Comparison of ENCODE assay signal across 8 cellular contexts in the genomic region with DNA sequence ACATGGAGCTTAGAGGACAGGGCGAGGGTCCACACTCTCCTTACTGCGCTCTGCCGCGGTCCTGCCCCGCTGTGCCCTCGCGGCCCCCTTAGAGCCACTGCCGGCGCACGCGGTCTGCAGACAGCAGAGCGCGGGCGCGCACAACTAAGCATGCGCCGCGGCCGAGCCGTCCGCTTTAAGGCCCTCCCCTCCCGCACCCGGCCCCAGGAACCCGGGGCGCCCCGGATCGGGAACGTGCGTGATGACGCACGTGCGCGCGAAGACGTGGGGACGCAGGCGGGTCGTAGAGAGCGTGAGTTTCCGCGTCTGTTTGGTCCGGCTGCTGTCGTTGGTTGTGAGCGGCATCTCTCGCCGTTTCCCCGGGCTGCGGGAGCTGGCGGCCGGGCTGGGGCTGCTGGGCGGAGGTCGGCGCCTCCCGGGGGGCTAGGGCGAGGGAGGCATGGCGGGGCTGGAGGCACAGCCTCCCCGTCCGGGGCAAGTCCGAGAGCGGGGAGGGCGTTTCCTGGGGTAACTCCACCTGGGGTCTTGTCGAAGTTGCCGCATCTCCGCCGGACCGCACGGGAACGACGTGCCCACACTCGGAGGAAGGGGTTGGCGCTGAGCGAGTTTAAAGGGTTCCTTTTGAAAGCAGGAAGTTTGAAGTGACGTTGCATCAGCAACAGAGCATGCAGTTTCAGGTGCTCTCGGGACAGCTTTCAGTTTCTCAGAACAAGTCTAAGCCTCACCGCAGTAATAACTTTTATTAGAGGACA. TPM values are rescaled to one million over a fixed set of nuclear protein-coding genes. Genes with fewer than 3 reads are reported as not detected.
A peak's percentile ranks its signal among the peaks of the same experiment; 100 is the strongest.
DNase-seq lines count a peak whose midpoint lies in the region; ATAC-seq and TF ChIP-seq lines count a peak whose summit lies in the region.

A gene with protein sequence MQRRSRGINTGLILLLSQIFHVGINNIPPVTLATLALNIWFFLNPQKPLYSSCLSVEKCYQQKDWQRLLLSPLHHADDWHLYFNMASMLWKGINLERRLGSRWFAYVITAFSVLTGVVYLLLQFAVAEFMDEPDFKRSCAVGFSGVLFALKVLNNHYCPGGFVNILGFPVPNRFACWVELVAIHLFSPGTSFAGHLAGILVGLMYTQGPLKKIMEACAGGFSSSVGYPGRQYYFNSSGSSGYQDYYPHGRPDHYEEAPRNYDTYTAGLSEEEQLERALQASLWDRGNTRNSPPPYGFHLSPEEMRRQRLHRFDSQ (plus strand): TSS at position 259 of the 752 bp plus-strand sequence. CDS start 28,640 bp downstream, outside the sequence.

- peak within 1 kb of the TSS; percentile 97 for H3K27ac Mint-ChIP-seq in nephron progenitor cell
- H3K27ac Mint-ChIP-seq in stimulated activated naive CD8-positive, alpha-beta T cell treated with anti-CD3 and anti-CD28 coated beads, Interleukin-15, amount 100 ng/mL, for 72 hours: peak within 1 kb of the TSS; percentile 99

- peak; percentile 93 for DNase-seq in EH (ENCODE audit: low read depth)
- peak; percentile 72 for DNase-seq in GOT3 (lab: John Stamatoyannopoulos, UW)
- peak; percentile 75 for DNase-seq in LNCaP clone FGC (ENCODE audit: low read depth)
- DNase-seq in SHP77 treated with DMSO at 0.1 percent for 48 hours (lab: John Stamatoyannopoulos, UW): peak; percentile 90
- peak; percentile 98 for DNase-seq in activated effector memory CD4-positive, alpha-beta T cell treated with anti-CD3 and anti-CD28 coated beads, Interleukin-2, amount 50 U/mL, for 16 hours
- DNase-seq in fibroblast of the aortic adventitia (ENCODE audit: low read depth): peak; percentile 93
- DNase-seq in nephron progenitor cell: peak; percentile 85
- DNase-seq in stimulated activated naive CD8-positive, alpha-beta T cell treated with anti-CD3 and anti-CD28 coated beads, Interleukin-15, amount 100 ng/mL, for 72 hours: peak; percentile 95 to 96

- H3K4me1 Mint-ChIP-seq in nephron progenitor cell: peaks cover 40% of the 10 kb centered on the region
- peaks cover 54% of the 10 kb centered on the region for H3K4me1 Mint-ChIP-seq in stimulated activated naive CD8-positive, alpha-beta T cell treated with anti-CD3 and anti-CD28 coated beads, Interleukin-15, amount 100 ng/mL, for 72 hours

- peak within 1 kb of the TSS; percentile 88 for H3K4me3 Mint-ChIP-seq in nephron progenitor cell
- H3K4me3 Mint-ChIP-seq in stimulated activated naive CD8-positive, alpha-beta T cell treated with anti-CD3 and anti-CD28 coated beads, Interleukin-15, amount 100 ng/mL, for 72 hours: peak within 1 kb of the TSS; percentile 92 to 93

- H3K4me3 ChIP-seq in LNCaP clone FGC (ENCODE audit: low read depth, low read length) (peak within 1 kb of the TSS; percentile 59), fibroblast of the aortic adventitia (ENCODE audit: low read depth, low read length) (peak within 1 kb of the TSS; percentile 76)

- peak; percentile 88 for ATAC-seq in stimulated activated naive CD8-positive, alpha-beta T cell treated with anti-CD3 and anti-CD28 coated beads, Interleukin-15, amount 100 ng/mL, for 72 hours

- peaks cover 11% of the 10 kb centered on the region for H3K9me3 Mint-ChIP-seq in nephron progenitor cell
- H3K9me3 Mint-ChIP-seq in stimulated activated naive CD8-positive, alpha-beta T cell treated with anti-CD3 and anti-CD28 coated beads, Interleukin-15, amount 100 ng/mL, for 72 hours: no peaks in the 10 kb centered on the region

- TF ChIP-seq CTCF in LNCaP clone FGC (IDR thresholded peaks at IDR 0.05; ENCODE audit: control insufficient read depth, extremely low read depth, insufficient read depth) (no peak), fibroblast of the aortic adventitia (IDR thresholded peaks at IDR 0.05; ENCODE audit: insufficient read depth, low read length) (no peak), nephron progenitor cell (IDR thresholded peaks at IDR 0.05) (no peak)

- H3K36me3 Mint-ChIP-seq in nephron progenitor cell (ENCODE audit: low read depth): peaks cover 40% of the 10 kb centered on the region

- H3K27me3 Mint-ChIP-seq in nephron progenitor cell (ENCODE audit: low read depth, poor library complexity): peaks cover 4% of the 10 kb centered on the region
- no peaks in the 10 kb centered on the region for H3K27me3 Mint-ChIP-seq in stimulated activated naive CD8-positive, alpha-beta T cell treated with anti-CD3 and anti-CD28 coated beads, Interleukin-15, amount 100 ng/mL, for 72 hours

RNA-seq across cellular contexts. Expression of the gene that starts here (rescaled TPM):
- total RNA-seq in fibroblast of the aortic adventitia (ENCODE audit: low replicate concordance): 19.5 and 45.0 TPM in 2 replicates

Comparison
In these comparisons a context has a peak if more than half of its experiments do, and no peak if none do; other contexts are left out.
1. Peak in every context shown above with its lines: DNase-seq, ATAC-seq and H3K4me3 ChIP-seq.